In genomic region chr3:186782542-186783069, GRCh38 we compare ENCODE assay signal across 8 cellular contexts. TPM values are rescaled to one million over a fixed set of nuclear protein-coding genes. Genes with fewer than 3 reads are reported as not detected.
DNase-seq lines count a peak whose midpoint lies in the region; ATAC-seq and TF ChIP-seq lines count a peak whose summit lies in the region.

No MANE protein-coding gene starts in this region.

- H3K27me3 ChIP-seq in gastroesophageal sphincter, result peaks cover 7% of the 10 kb centered on the region
- H3K27me3 ChIP-seq in trophoblast cell (ENCODE audit: insufficient read depth, low read length), result no peaks in the 10 kb centered on the region

- H3K4me1 ChIP-seq in gastroesophageal sphincter (peaks cover 22 to 39% (median 29%) of the 10 kb centered on the region in 3 donors), trophoblast cell (ENCODE audit: control insufficient read depth in 1 of 2, insufficient read depth in 2 of 2, low read length in 2 of 2) (peaks cover 0 to 2% of the 10 kb centered on the region in 2 experiments)

- peaks cover 13% of the 10 kb centered on the region for H3K79me2 ChIP-seq in trophoblast cell (ENCODE audit: control insufficient read depth, insufficient read depth, low read length, poor library complexity)

- H3K36me3 Mint-ChIP-seq in T-helper 17 cell (ENCODE audit: low read depth), result peaks cover 20% of the 10 kb centered on the region

- H3K4me1 Mint-ChIP-seq in T-helper 17 cell, result peaks cover 44% of the 10 kb centered on the region

- TF ChIP-seq CTCF in gastroesophageal sphincter (IDR thresholded peaks at IDR 0.05), result no peak

- TF ChIP-seq POLR2A in gastroesophageal sphincter (IDR thresholded peaks at IDR 0.05), result no peak

- H4K91ac ChIP-seq in trophoblast cell (ENCODE audit: low read depth, low read length), result peak overlapping the region; percentile 77

- H3K9ac ChIP-seq in trophoblast cell (ENCODE audit: low read length), result peak overlapping the region; percentile 80

- peak overlapping the region; percentile 5 for H3K4ac ChIP-seq in trophoblast cell (ENCODE audit: low read depth, low read length)

- H4K12ac ChIP-seq in trophoblast cell (ENCODE audit: low read depth, low read length), result peak overlapping the region; percentile 28

- H2AK5ac ChIP-seq in trophoblast cell (ENCODE audit: low read length), result no peak overlapping the region

- peaks cover 18 to 33% of the 10 kb centered on the region in 2 donors for H3K36me3 ChIP-seq in gastroesophageal sphincter
- peaks cover 5 to 29% of the 10 kb centered on the region in 2 experiments for H3K36me3 ChIP-seq in trophoblast cell (ENCODE audit: control insufficient read depth in 1 of 2, insufficient read depth in 2 of 2, low read length in 2 of 2)

- peak overlapping the region; percentile 75 to 83 for H3K4me3 ChIP-seq in gastroesophageal sphincter
- H3K4me3 ChIP-seq in trophoblast cell (ENCODE audit: low read depth, low read length), result peak overlapping the region; percentile 85

- ATAC-seq in HG03097 (IDR thresholded peaks at IDR 0.05; ENCODE audit: low FRiP score, unreplicated experiment), result peak; percentile 27
- ATAC-seq in T-helper 17 cell, result peak; percentile 23
- ATAC-seq in gastroesophageal sphincter, result peak; percentile 8
- ATAC-seq in GM21360 (IDR thresholded peaks at IDR 0.05; ENCODE audit: unreplicated experiment), result no peak

- peak overlapping the region; percentile 100 for H3K27ac Mint-ChIP-seq in T-helper 17 cell

- peak overlapping the region; percentile 15 for H3K14ac ChIP-seq in trophoblast cell (ENCODE audit: low read length)

- H2BK120ac ChIP-seq in trophoblast cell (ENCODE audit: insufficient read depth, low read length, poor library complexity), result peak overlapping the region; percentile 62

- H2BK5ac ChIP-seq in trophoblast cell (ENCODE audit: low read depth, low read length, poor library complexity), result peak overlapping the region; percentile 68

- DNase-seq in NCI-H748 (lab: John Stamatoyannopoulos, UW; ENCODE audit: unreplicated experiment) (peak; percentile 69), NCI-H748 treated with DMSO at 0.1 percent for 48 hours (lab: John Stamatoyannopoulos, UW) (no peak), T-helper 17 cell (no peak), trophoblast cell (peak in 1 of 2 donors; percentile 52), CD1c-positive myeloid dendritic cell (ENCODE audit: extremely low spot score) (no peak)

- H3K27ac ChIP-seq in gastroesophageal sphincter (peak overlapping the region; percentile 97 to 99 (median 98)), trophoblast cell (ENCODE audit: low read depth, low read length) (peak overlapping the region; percentile 81)

- TF ChIP-seq EP300 in gastroesophageal sphincter (IDR thresholded peaks at IDR 0.05), result no peak

- peak overlapping the region; percentile 48 for H2AFZ ChIP-seq in trophoblast cell (ENCODE audit: insufficient read depth, low read length, poor library complexity)

- no peak overlapping the region for H3K23ac ChIP-seq in trophoblast cell (ENCODE audit: low read length)

- peak overlapping the region; percentile 85 for H3K4me2 ChIP-seq in trophoblast cell (ENCODE audit: low read length)

- H4K8ac ChIP-seq in trophoblast cell (ENCODE audit: low read depth, low read length), result peak overlapping the region; percentile 89

- no peak overlapping the region for H2BK12ac ChIP-seq in trophoblast cell (ENCODE audit: low read length)

- peaks cover 14% of the 10 kb centered on the region for H3K79me1 ChIP-seq in trophoblast cell (ENCODE audit: low read length)

- WGBS in gastroesophageal sphincter (ENCODE audit: low coverage in 1 of 2), 2 donors, result 2% methylated on average over 18 to 19 of the region's 22 CpGs
- no CpG with 5 or more reads among the region's 22 CpGs for WGBS in trophoblast cell (ENCODE audit: extremely low coverage, insufficient coverage, insufficient read length)

- peak overlapping the region; percentile 28 for H3K18ac ChIP-seq in trophoblast cell (ENCODE audit: low read length)

- H3K9me3 ChIP-seq in T-helper 17 cell (ENCODE audit: control insufficient read depth, low read length, poor library complexity, severe bottlenecking), result no peaks in the 10 kb centered on the region
- no peaks in the 10 kb centered on the region for H3K9me3 ChIP-seq in gastroesophageal sphincter
- peaks cover 3% of the 10 kb centered on the region for H3K9me3 ChIP-seq in trophoblast cell (ENCODE audit: insufficient read depth, low read depth, low read length)

- H3K27me3 Mint-ChIP-seq in T-helper 17 cell, result no peaks in the 10 kb centered on the region

- H3K4me3 Mint-ChIP-seq in T-helper 17 cell, result peak overlapping the region; percentile 99

RNA-seq across cellular contexts. Expression of gene EIF4A2, which starts 0.8 kb away (rescaled TPM):
- total RNA-seq in T-helper 17 cell (100 to 1,000 TPM; 874 to 882 TPM), gastroesophageal sphincter (100 to 1,000 TPM; 359 to 660 (median 508) TPM)
- polyA plus RNA-seq in trophoblast cell (2013), result 213 and 217 TPM in 2 replicates

RNA-seq across cellular contexts. Expression of gene RFC4, which starts 23.7 kb away (rescaled TPM):
- total RNA-seq in T-helper 17 cell, result 10 to 100 TPM; 11.6 to 14.5 TPM
- total RNA-seq in gastroesophageal sphincter, result 10 to 100 TPM in 2 of 4 donors, 1 to 10 TPM in 2; 8.1 to 12.2 (median 10.5) TPM
- polyA plus RNA-seq in trophoblast cell (2013), result 41.5 and 43.9 TPM in 2 replicates

RNA-seq across cellular contexts. Expression of gene ADIPOQ, which starts 59.9 kb away (rescaled TPM):
- total RNA-seq in T-helper 17 cell (not detected), gastroesophageal sphincter (10 to 100 TPM in 1 of 4 donors, under 1 TPM in 3; 0.23 to 34.5 (median 0.57) TPM)
- not detected in 2 replicates for polyA plus RNA-seq in trophoblast cell (2013)
